9 cellular contexts compared by ENCODE assay signal in genomic region chr3:14434105-14434504, GRCh38. TPM values are rescaled to one million over a fixed set of nuclear protein-coding genes. Genes with fewer than 3 reads are reported as not detected.
DNase-seq lines count a peak whose midpoint lies in the region; ATAC-seq and TF ChIP-seq lines count a peak whose summit lies in the region.
"Had no signal": no experiment of that assay in that cellular context is flagged by ENCODE, and none has a peak within 500 bp of the region (broad histone marks: within the 10 kb centered on the region; RNA-seq: fewer than 3 reads in every experiment).

No MANE protein-coding gene starts in this region.

- peak in 1 of 4 donors; percentile 27 for TF ChIP-seq POLR2A in upper lobe of left lung (IDR thresholded peaks at IDR 0.05)

- intact Hi-C loops in right cardiac atrium (cut with DNase I): no loop called here
- intact Hi-C loops in left colon (cut with DNase I, micrococcal nuclease): no loop called here

- peak; percentile 20 for ATAC-seq in activated T-helper 17 cell treated with anti-CD3 and anti-CD28 coated beads, Interleukin-2, amount 50 U/mL, for 72 hours (replicated peaks)
- ATAC-seq in right cardiac atrium: no peak
- ATAC-seq in upper lobe of left lung (ENCODE audit: low FRiP score in 2 of 2): no peak
- ATAC-seq in HG02610 (IDR thresholded peaks at IDR 0.05; ENCODE audit: unreplicated experiment): no peak
- ATAC-seq in GM19324 (IDR thresholded peaks at IDR 0.05; ENCODE audit: low FRiP score, unreplicated experiment): no peak
- ATAC-seq in left colon: no peak

- no peaks in the 10 kb centered on the region for H3K27me3 Mint-ChIP-seq in activated T-helper 17 cell treated with anti-CD3 and anti-CD28 coated beads, Interleukin-2, amount 50 U/mL, for 72 hours

- H3K9me3 ChIP-seq in right cardiac atrium (ENCODE audit: control insufficient read depth, low read length) (no peaks in the 10 kb centered on the region), upper lobe of left lung (no peaks in the 10 kb centered on the region)

- TF ChIP-seq CTCF in upper lobe of left lung (IDR thresholded peaks at IDR 0.05): no peak

- H3K27me3 ChIP-seq in right cardiac atrium (ENCODE audit: control insufficient read depth, insufficient read depth): no peaks in the 10 kb centered on the region
- no peaks in the 10 kb centered on the region for H3K27me3 ChIP-seq in upper lobe of left lung

- no peak for TF ChIP-seq EP300 in upper lobe of left lung (IDR thresholded peaks at IDR 0.05)

- DNase-seq in stimulated activated naive CD4-positive, alpha-beta T cell treated with Interleukin-2 at 50 U/mL for 16 hours (lab: John Stamatoyannopoulos, UW): peak; percentile 18
- no peak for DNase-seq in stimulated activated naive CD4-positive, alpha-beta T cell (lab: John Stamatoyannopoulos, UW)
- DNase-seq in right cardiac atrium: peak in 2 of 3 donors; percentile 57 to 59
- peak in 1 of 2 donors; percentile 87 for DNase-seq in upper lobe of left lung
- no peak for DNase-seq in left colon
- DNase-seq: cortex of kidney had no signal

- H3K36me3 ChIP-seq in upper lobe of left lung: no peaks in the 10 kb centered on the region

- peaks cover 41% of the 10 kb centered on the region for H3K36me3 Mint-ChIP-seq in activated T-helper 17 cell treated with anti-CD3 and anti-CD28 coated beads, Interleukin-2, amount 50 U/mL, for 72 hours (ENCODE audit: low read depth)

- no peak overlapping the region for H3K4me3 ChIP-seq in right cardiac atrium (ENCODE audit: low read length)
- no peak overlapping the region for H3K4me3 ChIP-seq in upper lobe of left lung

- H3K4me1 Mint-ChIP-seq in activated T-helper 17 cell treated with anti-CD3 and anti-CD28 coated beads, Interleukin-2, amount 50 U/mL, for 72 hours: peaks cover 43% of the 10 kb centered on the region

- 56% methylated on average over 4 of the region's 4 CpGs for WGBS in right cardiac atrium
- WGBS in upper lobe of left lung, 2 donors: 13 to 25% methylated on average over 4 of the region's 4 CpGs

- H3K9me3 Mint-ChIP-seq in activated T-helper 17 cell treated with anti-CD3 and anti-CD28 coated beads, Interleukin-2, amount 50 U/mL, for 72 hours: no peaks in the 10 kb centered on the region

- H3K4me1 ChIP-seq in right cardiac atrium (ENCODE audit: control insufficient read depth, insufficient read depth, low read length) (peaks cover 49% of the 10 kb centered on the region), upper lobe of left lung (peaks cover 87 to 98% (median 94%) of the 10 kb centered on the region in 4 donors)

- H3K4me3 Mint-ChIP-seq in activated T-helper 17 cell treated with anti-CD3 and anti-CD28 coated beads, Interleukin-2, amount 50 U/mL, for 72 hours: peak overlapping the region; percentile 81

- peak overlapping the region; percentile 98 for H3K27ac Mint-ChIP-seq in activated T-helper 17 cell treated with anti-CD3 and anti-CD28 coated beads, Interleukin-2, amount 50 U/mL, for 72 hours

- peak overlapping the region; percentile 31 for H3K27ac ChIP-seq in right cardiac atrium (ENCODE audit: low read length)
- H3K27ac ChIP-seq in upper lobe of left lung: peak overlapping the region; percentile 86 to 96 (median 94)

RNA-seq across cellular contexts. Expression of gene SLC6A6, which starts 31.7 kb away (rescaled TPM):
- total RNA-seq in activated T-helper 17 cell treated with anti-CD3 and anti-CD28 coated beads, Interleukin-2, amount 50 U/mL, for 72 hours: 100 to 1,000 TPM in 1 of 2 donors, 10 to 100 TPM in 1; 80.1 to 219 TPM
- total RNA-seq in right cardiac atrium (100 to 1,000 TPM in 1 of 4 donors, 10 to 100 TPM in 3; 21.3 to 106 (median 38.4) TPM), upper lobe of left lung (100 to 1,000 TPM in 2 of 6 donors, 10 to 100 TPM in 4; 60.6 to 154 (median 92.8) TPM), left colon (1 to 10 TPM; 6.7 to 8.3 TPM)
- polyA plus RNA-seq in right cardiac atrium: 23.7 TPM

Comparison
In these comparisons a context has a peak if more than half of its experiments do, and no peak if none do; other contexts are left out.
1. DNase-seq: peak in stimulated activated naive CD4-positive, alpha-beta T cell treated with Interleukin-2 at 50 U/mL for 16 hours (single experiment) and right cardiac atrium (2 of 3); none in stimulated activated naive CD4-positive, alpha-beta T cell (0 of 6) and left colon (0 of 2).